Comparison of ENCODE assay signal across 1 cellular context in the genomic region with DNA sequence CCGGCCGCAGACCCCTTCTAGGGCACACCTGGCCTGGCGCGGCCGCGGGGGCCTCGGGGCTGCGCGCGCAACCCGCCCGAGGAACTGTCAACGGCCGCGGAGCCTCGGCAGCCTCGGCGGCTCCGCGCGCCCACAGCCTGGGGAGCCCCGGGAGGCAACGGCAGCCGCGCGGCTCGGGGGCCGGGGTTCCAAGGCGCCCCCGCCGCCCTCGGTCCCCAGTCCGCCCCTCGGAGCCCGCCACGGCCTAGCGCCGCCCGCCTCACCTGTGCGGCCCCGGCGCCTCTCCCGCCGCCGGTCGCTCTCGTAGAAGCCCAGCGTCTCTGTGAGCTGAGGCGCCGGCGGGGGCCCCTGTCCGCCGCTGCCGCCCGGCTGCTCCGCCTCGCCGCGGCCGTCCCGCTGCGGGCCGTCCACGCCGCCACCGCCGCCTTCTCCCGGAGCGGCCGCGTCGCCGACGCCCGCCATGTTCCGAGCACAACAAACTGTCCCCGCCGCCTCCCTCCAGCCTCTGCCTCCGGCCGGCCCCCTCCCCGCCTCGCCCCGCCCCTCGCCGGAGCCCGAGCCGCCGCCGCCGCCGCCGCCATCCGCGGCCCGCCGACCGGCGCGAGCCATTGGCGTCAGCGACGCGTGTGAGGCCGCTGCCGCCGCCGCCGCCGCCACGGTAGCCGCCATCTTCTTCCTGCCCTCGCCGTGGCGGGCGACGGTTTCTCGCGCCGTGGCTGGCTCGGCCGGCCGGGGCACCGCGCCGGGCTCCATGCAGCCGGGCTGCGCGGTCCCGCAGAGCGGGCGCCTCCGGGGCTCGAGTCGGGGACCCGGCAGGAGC.
TF ChIP-seq lines count a peak whose summit lies in the region.

A gene with protein sequence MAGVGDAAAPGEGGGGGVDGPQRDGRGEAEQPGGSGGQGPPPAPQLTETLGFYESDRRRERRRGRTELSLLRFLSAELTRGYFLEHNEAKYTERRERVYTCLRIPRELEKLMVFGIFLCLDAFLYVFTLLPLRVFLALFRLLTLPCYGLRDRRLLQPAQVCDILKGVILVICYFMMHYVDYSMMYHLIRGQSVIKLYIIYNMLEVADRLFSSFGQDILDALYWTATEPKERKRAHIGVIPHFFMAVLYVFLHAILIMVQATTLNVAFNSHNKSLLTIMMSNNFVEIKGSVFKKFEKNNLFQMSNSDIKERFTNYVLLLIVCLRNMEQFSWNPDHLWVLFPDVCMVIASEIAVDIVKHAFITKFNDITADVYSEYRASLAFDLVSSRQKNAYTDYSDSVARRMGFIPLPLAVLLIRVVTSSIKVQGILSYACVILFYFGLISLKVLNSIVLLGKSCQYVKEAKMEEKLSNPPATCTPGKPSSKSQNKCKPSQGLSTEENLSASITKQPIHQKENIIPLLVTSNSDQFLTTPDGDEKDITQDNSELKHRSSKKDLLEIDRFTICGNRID (minus strand): TSS at position 476 of the 820 bp plus-strand sequence. CDS start 14 bp downstream, at position 462.

TF ChIP-seq in GM12878, 131 proteins besides CTCF, POLR2A, EP300 and RAD21 (continued from another document and continues in another):
- no peak for TF ChIP-seq SPI1 (IDR thresholded peaks at IDR 0.05; ENCODE audit: borderline replicate concordance, insufficient read depth, low read depth, low read length)
- TF ChIP-seq, protein P1, sequence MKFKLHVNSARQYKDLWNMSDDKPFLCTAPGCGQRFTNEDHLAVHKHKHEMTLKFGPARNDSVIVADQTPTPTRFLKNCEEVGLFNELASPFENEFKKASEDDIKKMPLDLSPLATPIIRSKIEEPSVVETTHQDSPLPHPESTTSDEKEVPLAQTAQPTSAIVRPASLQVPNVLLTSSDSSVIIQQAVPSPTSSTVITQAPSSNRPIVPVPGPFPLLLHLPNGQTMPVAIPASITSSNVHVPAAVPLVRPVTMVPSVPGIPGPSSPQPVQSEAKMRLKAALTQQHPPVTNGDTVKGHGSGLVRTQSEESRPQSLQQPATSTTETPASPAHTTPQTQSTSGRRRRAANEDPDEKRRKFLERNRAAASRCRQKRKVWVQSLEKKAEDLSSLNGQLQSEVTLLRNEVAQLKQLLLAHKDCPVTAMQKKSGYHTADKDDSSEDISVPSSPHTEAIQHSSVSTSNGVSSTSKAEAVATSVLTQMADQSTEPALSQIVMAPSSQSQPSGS (IDR thresholded peaks at IDR 0.05; ENCODE audit: low read length) = no peak
- TF ChIP-seq, protein P2, sequence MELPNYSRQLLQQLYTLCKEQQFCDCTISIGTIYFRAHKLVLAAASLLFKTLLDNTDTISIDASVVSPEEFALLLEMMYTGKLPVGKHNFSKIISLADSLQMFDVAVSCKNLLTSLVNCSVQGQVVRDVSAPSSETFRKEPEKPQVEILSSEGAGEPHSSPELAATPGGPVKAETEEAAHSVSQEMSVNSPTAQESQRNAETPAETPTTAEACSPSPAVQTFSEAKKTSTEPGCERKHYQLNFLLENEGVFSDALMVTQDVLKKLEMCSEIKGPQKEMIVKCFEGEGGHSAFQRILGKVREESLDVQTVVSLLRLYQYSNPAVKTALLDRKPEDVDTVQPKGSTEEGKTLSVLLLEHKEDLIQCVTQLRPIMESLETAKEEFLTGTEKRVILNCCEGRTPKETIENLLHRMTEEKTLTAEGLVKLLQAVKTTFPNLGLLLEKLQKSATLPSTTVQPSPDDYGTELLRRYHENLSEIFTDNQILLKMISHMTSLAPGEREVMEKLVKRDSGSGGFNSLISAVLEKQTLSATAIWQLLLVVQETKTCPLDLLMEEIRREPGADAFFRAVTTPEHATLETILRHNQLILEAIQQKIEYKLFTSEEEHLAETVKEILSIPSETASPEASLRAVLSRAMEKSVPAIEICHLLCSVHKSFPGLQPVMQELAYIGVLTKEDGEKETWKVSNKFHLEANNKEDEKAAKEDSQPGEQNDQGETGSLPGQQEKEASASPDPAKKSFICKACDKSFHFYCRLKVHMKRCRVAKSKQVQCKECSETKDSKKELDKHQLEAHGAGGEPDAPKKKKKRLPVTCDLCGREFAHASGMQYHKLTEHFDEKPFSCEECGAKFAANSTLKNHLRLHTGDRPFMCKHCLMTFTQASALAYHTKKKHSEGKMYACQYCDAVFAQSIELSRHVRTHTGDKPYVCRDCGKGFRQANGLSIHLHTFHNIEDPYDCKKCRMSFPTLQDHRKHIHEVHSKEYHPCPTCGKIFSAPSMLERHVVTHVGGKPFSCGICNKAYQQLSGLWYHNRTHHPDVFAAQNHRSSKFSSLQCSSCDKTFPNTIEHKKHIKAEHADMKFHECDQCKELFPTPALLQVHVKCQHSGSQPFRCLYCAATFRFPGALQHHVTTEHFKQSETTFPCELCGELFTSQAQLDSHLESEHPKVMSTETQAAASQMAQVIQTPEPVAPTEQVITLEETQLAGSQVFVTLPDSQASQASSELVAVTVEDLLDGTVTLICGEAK (IDR thresholded peaks at IDR 0.05; ENCODE audit: borderline replicate concordance) = no peak
- TF ChIP-seq NRF1 (conservative IDR thresholded peaks at IDR 0.05; ENCODE audit: low read depth, low read length) = no peak
- TF ChIP-seq ZNF207 (IDR thresholded peaks at IDR 0.05; ENCODE audit: borderline replicate concordance) = no peak
- no peak for TF ChIP-seq RELA (IDR thresholded peaks at IDR 0.05; ENCODE audit: borderline replicate concordance, partially characterized antibody)
- TF ChIP-seq ZNF24 (IDR thresholded peaks at IDR 0.05) = no peak
- peak; percentile 94 for TF ChIP-seq YY1 (IDR thresholded peaks at IDR 0.05; ENCODE audit: low read depth, low read length)
- 0 out of 2 replicates have a peak, but pooled peaks have one; percentile 10 for TF ChIP-seq POLR2AphosphoS5 (IDR thresholded peaks at IDR 0.05; ENCODE audit: low read length)
- TF ChIP-seq, protein P3, sequence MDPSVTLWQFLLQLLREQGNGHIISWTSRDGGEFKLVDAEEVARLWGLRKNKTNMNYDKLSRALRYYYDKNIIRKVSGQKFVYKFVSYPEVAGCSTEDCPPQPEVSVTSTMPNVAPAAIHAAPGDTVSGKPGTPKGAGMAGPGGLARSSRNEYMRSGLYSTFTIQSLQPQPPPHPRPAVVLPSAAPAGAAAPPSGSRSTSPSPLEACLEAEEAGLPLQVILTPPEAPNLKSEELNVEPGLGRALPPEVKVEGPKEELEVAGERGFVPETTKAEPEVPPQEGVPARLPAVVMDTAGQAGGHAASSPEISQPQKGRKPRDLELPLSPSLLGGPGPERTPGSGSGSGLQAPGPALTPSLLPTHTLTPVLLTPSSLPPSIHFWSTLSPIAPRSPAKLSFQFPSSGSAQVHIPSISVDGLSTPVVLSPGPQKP (IDR thresholded peaks at IDR 0.05; ENCODE audit: low read depth, low read length) = no peak
- TF ChIP-seq HCFC1 (IDR thresholded peaks at IDR 0.05; ENCODE audit: low read length) = 0 out of 2 replicates have a peak, but pooled peaks have one; percentile 30
- TF ChIP-seq CBX5 (IDR thresholded peaks at IDR 0.05; ENCODE audit: low read depth) = no peak
- TF ChIP-seq FOXK2 (IDR thresholded peaks at IDR 0.05) = no peak
- no peak for TF ChIP-seq SMC3 (IDR thresholded peaks at IDR 0.05; ENCODE audit: borderline replicate concordance, low read length)
- 0 out of 2 replicates have a peak, but pooled peaks have one; percentile 43 for TF ChIP-seq NR2C1 (IDR thresholded peaks at IDR 0.05)
- TF ChIP-seq RB1 (IDR thresholded peaks at IDR 0.05; ENCODE audit: borderline replicate concordance) = peak; percentile 66; the same call in 1 of the 2 replicates
- TF ChIP-seq MYC (IDR thresholded peaks at IDR 0.05; ENCODE audit: insufficient read depth, insufficient read length, insufficient replicate concordance, low read length, severe bottlenecking) = no peak
- no peak for TF ChIP-seq TBL1XR1 (IDR thresholded peaks at IDR 0.05; ENCODE audit: low read depth, low read length)
- TF ChIP-seq, protein P4, sequence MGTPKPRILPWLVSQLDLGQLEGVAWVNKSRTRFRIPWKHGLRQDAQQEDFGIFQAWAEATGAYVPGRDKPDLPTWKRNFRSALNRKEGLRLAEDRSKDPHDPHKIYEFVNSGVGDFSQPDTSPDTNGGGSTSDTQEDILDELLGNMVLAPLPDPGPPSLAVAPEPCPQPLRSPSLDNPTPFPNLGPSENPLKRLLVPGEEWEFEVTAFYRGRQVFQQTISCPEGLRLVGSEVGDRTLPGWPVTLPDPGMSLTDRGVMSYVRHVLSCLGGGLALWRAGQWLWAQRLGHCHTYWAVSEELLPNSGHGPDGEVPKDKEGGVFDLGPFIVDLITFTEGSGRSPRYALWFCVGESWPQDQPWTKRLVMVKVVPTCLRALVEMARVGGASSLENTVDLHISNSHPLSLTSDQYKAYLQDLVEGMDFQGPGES (IDR thresholded peaks at IDR 0.05) = no peak
- no peak for TF ChIP-seq TCF7 (IDR thresholded peaks at IDR 0.05; ENCODE audit: borderline replicate concordance)
- TF ChIP-seq, protein P5, sequence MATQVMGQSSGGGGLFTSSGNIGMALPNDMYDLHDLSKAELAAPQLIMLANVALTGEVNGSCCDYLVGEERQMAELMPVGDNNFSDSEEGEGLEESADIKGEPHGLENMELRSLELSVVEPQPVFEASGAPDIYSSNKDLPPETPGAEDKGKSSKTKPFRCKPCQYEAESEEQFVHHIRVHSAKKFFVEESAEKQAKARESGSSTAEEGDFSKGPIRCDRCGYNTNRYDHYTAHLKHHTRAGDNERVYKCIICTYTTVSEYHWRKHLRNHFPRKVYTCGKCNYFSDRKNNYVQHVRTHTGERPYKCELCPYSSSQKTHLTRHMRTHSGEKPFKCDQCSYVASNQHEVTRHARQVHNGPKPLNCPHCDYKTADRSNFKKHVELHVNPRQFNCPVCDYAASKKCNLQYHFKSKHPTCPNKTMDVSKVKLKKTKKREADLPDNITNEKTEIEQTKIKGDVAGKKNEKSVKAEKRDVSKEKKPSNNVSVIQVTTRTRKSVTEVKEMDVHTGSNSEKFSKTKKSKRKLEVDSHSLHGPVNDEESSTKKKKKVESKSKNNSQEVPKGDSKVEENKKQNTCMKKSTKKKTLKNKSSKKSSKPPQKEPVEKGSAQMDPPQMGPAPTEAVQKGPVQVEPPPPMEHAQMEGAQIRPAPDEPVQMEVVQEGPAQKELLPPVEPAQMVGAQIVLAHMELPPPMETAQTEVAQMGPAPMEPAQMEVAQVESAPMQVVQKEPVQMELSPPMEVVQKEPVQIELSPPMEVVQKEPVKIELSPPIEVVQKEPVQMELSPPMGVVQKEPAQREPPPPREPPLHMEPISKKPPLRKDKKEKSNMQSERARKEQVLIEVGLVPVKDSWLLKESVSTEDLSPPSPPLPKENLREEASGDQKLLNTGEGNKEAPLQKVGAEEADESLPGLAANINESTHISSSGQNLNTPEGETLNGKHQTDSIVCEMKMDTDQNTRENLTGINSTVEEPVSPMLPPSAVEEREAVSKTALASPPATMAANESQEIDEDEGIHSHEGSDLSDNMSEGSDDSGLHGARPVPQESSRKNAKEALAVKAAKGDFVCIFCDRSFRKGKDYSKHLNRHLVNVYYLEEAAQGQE (IDR thresholded peaks at IDR 0.05; ENCODE audit: low read depth, low read length) = no peak
- no peak for TF ChIP-seq SMAD5 (IDR thresholded peaks at IDR 0.05; ENCODE audit: low read depth)
- TF ChIP-seq, protein P6, sequence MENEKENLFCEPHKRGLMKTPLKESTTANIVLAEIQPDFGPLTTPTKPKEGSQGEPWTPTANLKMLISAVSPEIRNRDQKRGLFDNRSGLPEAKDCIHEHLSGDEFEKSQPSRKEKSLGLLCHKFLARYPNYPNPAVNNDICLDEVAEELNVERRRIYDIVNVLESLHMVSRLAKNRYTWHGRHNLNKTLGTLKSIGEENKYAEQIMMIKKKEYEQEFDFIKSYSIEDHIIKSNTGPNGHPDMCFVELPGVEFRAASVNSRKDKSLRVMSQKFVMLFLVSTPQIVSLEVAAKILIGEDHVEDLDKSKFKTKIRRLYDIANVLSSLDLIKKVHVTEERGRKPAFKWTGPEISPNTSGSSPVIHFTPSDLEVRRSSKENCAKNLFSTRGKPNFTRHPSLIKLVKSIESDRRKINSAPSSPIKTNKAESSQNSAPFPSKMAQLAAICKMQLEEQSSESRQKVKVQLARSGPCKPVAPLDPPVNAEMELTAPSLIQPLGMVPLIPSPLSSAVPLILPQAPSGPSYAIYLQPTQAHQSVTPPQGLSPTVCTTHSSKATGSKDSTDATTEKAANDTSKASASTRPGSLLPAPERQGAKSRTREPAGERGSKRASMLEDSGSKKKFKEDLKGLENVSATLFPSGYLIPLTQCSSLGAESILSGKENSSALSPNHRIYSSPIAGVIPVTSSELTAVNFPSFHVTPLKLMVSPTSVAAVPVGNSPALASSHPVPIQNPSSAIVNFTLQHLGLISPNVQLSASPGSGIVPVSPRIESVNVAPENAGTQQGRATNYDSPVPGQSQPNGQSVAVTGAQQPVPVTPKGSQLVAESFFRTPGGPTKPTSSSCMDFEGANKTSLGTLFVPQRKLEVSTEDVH (IDR thresholded peaks at IDR 0.05; ENCODE audit: low read depth, partially characterized antibody) = no peak
- TF ChIP-seq STAT3 (IDR thresholded peaks at IDR 0.05; ENCODE audit: low read depth, low read length) = no peak
- TF ChIP-seq, protein P7, sequence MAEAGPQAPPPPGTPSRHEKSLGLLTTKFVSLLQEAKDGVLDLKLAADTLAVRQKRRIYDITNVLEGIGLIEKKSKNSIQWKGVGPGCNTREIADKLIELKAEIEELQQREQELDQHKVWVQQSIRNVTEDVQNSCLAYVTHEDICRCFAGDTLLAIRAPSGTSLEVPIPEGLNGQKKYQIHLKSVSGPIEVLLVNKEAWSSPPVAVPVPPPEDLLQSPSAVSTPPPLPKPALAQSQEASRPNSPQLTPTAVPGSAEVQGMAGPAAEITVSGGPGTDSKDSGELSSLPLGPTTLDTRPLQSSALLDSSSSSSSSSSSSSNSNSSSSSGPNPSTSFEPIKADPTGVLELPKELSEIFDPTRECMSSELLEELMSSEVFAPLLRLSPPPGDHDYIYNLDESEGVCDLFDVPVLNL (IDR thresholded peaks at IDR 0.05; ENCODE audit: low read depth, low read length) = no peak
- TF ChIP-seq ZNF622 (IDR thresholded peaks at IDR 0.05) = no peak
- no peak for TF ChIP-seq HDAC2 (IDR thresholded peaks at IDR 0.05)
- no peak for TF ChIP-seq WRNIP1 (IDR thresholded peaks at IDR 0.05; ENCODE audit: borderline replicate concordance, low read depth, low read length)
- TF ChIP-seq ZZZ3 (IDR thresholded peaks at IDR 0.05; ENCODE audit: control insufficient read depth, insufficient read length, low read depth) = no peak
- no peak for TF ChIP-seq KLF5 (IDR thresholded peaks at IDR 0.05; ENCODE audit: partially characterized antibody)
- TF ChIP-seq BHLHE40 (IDR thresholded peaks at IDR 0.05; ENCODE audit: borderline replicate concordance in 1 of 2, low read depth in 2 of 2, low read length in 1 of 2) = peak in 1 of 2 experiments; percentile 68; a peak in 2 of 4 replicates
- no peak for TF ChIP-seq FOS (IDR thresholded peaks at IDR 0.05; ENCODE audit: borderline replicate concordance, extremely low read depth, insufficient read length)
- TF ChIP-seq JUND (IDR thresholded peaks at IDR 0.05; ENCODE audit: low read depth, low read length) = no peak
- TF ChIP-seq, protein P8, sequence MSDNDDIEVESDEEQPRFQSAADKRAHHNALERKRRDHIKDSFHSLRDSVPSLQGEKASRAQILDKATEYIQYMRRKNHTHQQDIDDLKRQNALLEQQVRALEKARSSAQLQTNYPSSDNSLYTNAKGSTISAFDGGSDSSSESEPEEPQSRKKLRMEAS (IDR thresholded peaks at IDR 0.05; ENCODE audit: low read depth, low read length) = no peak
